Comparison of ENCODE assay signal across 15 cellular contexts in genomic region chr4:87114245-87115062, GRCh38.
DNase-seq lines count a peak whose midpoint lies in the region; ATAC-seq, FAIRE-seq and TF ChIP-seq lines count a peak whose summit lies in the region.
"Had no signal": no experiment of that assay in that cellular context is flagged by ENCODE, and none has a peak within 500 bp of the region (broad histone marks: within the 10 kb centered on the region; RNA-seq: fewer than 3 reads in every experiment).

No MANE protein-coding gene starts in this region.

- H2AFZ ChIP-seq in mammary epithelial cell (ENCODE audit: low read depth, low read length) (no peak overlapping the region), K562 (ENCODE audit: low read depth, low read length) (no peak overlapping the region)

- dilution Hi-C loops in mammary epithelial cell (cut with HindIII; ENCODE audit: low sequenced_read_pairs): no loop called here

- FAIRE-seq in K562 (lab: Jason Lieb, UNC): no peak

- in situ Hi-C loops in mammary epithelial cell (cut with MboI; ENCODE audit: low sequenced_read_pairs in 2 of 2) (no loop called here), K562 (cut with MboI) (loop anchor here (25.0 kb wide), 1 partner anchor 602 kb away; no protein-coding TSS in a partner anchor)

- no peaks in the 10 kb centered on the region for H3K9me3 ChIP-seq in mammary epithelial cell (replicated peaks; ENCODE audit: insufficient read depth, low read length)
- H3K9me3 ChIP-seq in breast epithelium: no peaks in the 10 kb centered on the region
- no peaks in the 10 kb centered on the region for H3K9me3 ChIP-seq in K562 (replicated peaks; ENCODE audit: control insufficient read depth, insufficient read depth, low read depth, low read length)
- H3K9me3 ChIP-seq: HAP-1 had no signal

- H3K27ac Mint-ChIP-seq in type B pancreatic cell: no peak overlapping the region
- H3K27ac Mint-ChIP-seq: activated CD4-positive, alpha-beta T cell treated with anti-CD3 and anti-CD28 coated beads, Interleukin-2, amount 10 ng/mL, durations not matched to agents 24 days and 14 days; activated T-cell treated with anti-CD3 and anti-CD28 coated beads, Interleukin-2, amount 50 U/mL, for 24 hours; dendritic cell treated with granulocyte-macrophage colony-stimulating factor and Interleukin-4, amounts not matched to agents 40 ng/mL and 50 ng/mL, for 4 days had no signal

- 94% methylated on average over 8 of the region's 24 CpGs for WGBS in mammary epithelial cell (ENCODE audit: low coverage, missing lambda C conversion rate)
- WGBS in K562 (ENCODE audit: insufficient coverage, low coverage, missing lambda C conversion rate): 95% methylated on average over 17 of the region's 24 CpGs

- no peaks in the 10 kb centered on the region for H3K9me3 Mint-ChIP-seq in type B pancreatic cell
- H3K9me3 Mint-ChIP-seq: activated CD4-positive, alpha-beta T cell treated with anti-CD3 and anti-CD28 coated beads, Interleukin-2, amount 10 ng/mL, durations not matched to agents 24 days and 14 days; activated T-cell treated with anti-CD3 and anti-CD28 coated beads, Interleukin-2, amount 50 U/mL, for 24 hours; dendritic cell treated with granulocyte-macrophage colony-stimulating factor and Interleukin-4, amounts not matched to agents 40 ng/mL and 50 ng/mL, for 4 days had no signal

- H3K79me2 ChIP-seq in mammary epithelial cell (ENCODE audit: insufficient read depth, low read length): peaks cover 2% of the 10 kb centered on the region
- no peaks in the 10 kb centered on the region for H3K79me2 ChIP-seq in K562 (ENCODE audit: control insufficient read depth, insufficient read depth, low read length)

- DNase-seq in mammary epithelial cell: no peak
- no peak for DNase-seq in breast epithelium (ENCODE audit: low spot score in 2 of 2)
- no peak for DNase-seq in K562 (ENCODE audit: extremely low read depth in 1 of 4, low spot score in 3 of 4)
- peak; percentile 25 for DNase-seq in iPS DF 19.7 (ENCODE audit: low read depth, low spot score)
- no peak for DNase-seq in type B pancreatic cell (ENCODE audit: extremely low spot score, unreplicated experiment)
- DNase-seq in amniotic stem cell (lab: John Stamatoyannopoulos, UW): no peak
- no peak for DNase-seq in NCI-H1694 (lab: John Stamatoyannopoulos, UW)
- DNase-seq: activated CD4-positive, alpha-beta T cell treated with anti-CD3 and anti-CD28 coated beads, Interleukin-2, amount 10 ng/mL, durations not matched to agents 24 days and 14 days; activated T-cell treated with anti-CD3 and anti-CD28 coated beads, Interleukin-2, amount 50 U/mL, for 24 hours; NCI-H2029 treated with DMSO at 0.1 percent for 48 hours; stimulated activated naive CD4-positive, alpha-beta T cell treated with Interleukin-2 at 50 U/mL for 16 hours had no signal

- no peaks in the 10 kb centered on the region for H3K27me3 Mint-ChIP-seq in type B pancreatic cell
- H3K27me3 Mint-ChIP-seq: activated CD4-positive, alpha-beta T cell treated with anti-CD3 and anti-CD28 coated beads, Interleukin-2, amount 10 ng/mL, durations not matched to agents 24 days and 14 days; activated T-cell treated with anti-CD3 and anti-CD28 coated beads, Interleukin-2, amount 50 U/mL, for 24 hours; dendritic cell treated with granulocyte-macrophage colony-stimulating factor and Interleukin-4, amounts not matched to agents 40 ng/mL and 50 ng/mL, for 4 days had no signal

- H3K9me1 ChIP-seq in K562 (ENCODE audit: control insufficient read depth, insufficient read depth, low read length): no peaks in the 10 kb centered on the region

- TF ChIP-seq EP300 in K562 (IDR thresholded peaks at IDR 0.05; ENCODE audit: low read length): no peak

- TF ChIP-seq CTCF in mammary epithelial cell (conservative IDR thresholded peaks at IDR 0.05 in 1 of 2, IDR thresholded peaks at IDR 0.05 in 1 of 2; ENCODE audit: extremely low read depth in 1 of 2, insufficient read depth in 1 of 2, low read depth in 1 of 2, low read length in 2 of 2) (no peak), breast epithelium (IDR thresholded peaks at IDR 0.05) (no peak), K562 (IDR thresholded peaks at IDR 0.05 in 2 of 3, conservative IDR thresholded peaks at IDR 0.05 in 1 of 3; ENCODE audit: insufficient read depth in 2 of 3, low read depth in 1 of 3, low read length in 3 of 3) (peak in 2 of 3 experiments; percentile 11 to 21; a peak in 2 of 6 replicates), type B pancreatic cell (conservative IDR thresholded peaks at IDR 0.05) (peak; percentile 53)

- H3K4me1 Mint-ChIP-seq in type B pancreatic cell (ENCODE audit: unreplicated experiment): peaks cover 15% of the 10 kb centered on the region

- H3K27me3 ChIP-seq in mammary epithelial cell (ENCODE audit: insufficient read depth, low read length) (no peaks in the 10 kb centered on the region), breast epithelium (no peaks in the 10 kb centered on the region), K562 (ENCODE audit: control insufficient read depth in 2 of 2, insufficient read depth in 2 of 2, low read length in 2 of 2) (no peaks in the 10 kb centered on the region)

- no peak for ATAC-seq in K562
- no peak for ATAC-seq in HG02981 (IDR thresholded peaks at IDR 0.05; ENCODE audit: unreplicated experiment)

- intact Hi-C loops in mammary epithelial cell (cut with micrococcal nuclease): no loop called here
- intact Hi-C loops in breast epithelium (cut with DNase I; ENCODE audit: low total_unique reads): no loop called here
- intact Hi-C loops in K562 (cut with micrococcal nuclease): no loop called here

- BruUV-seq in mammary epithelial cell (replicated peaks; lab: Mats Ljungman, UMichigan) (TSS peak; percentile 66), K562 (replicated peaks; lab: Mats Ljungman, UMichigan) (no TSS peak)

- no peaks in the 10 kb centered on the region for H4K20me1 ChIP-seq in mammary epithelial cell (ENCODE audit: insufficient read depth, low read length)
- no peaks in the 10 kb centered on the region for H4K20me1 ChIP-seq in K562 (replicated peaks; ENCODE audit: control insufficient read depth, insufficient read depth, low read length)

- H3K27ac ChIP-seq in mammary epithelial cell (ENCODE audit: insufficient read depth, low read depth, low read length) (no peak overlapping the region), breast epithelium (no peak overlapping the region), K562 (ENCODE audit: extremely low read depth, low read depth, low read length) (no peak overlapping the region)
- H3K27ac ChIP-seq: HL-60 had no signal

- H3K4me1 ChIP-seq in mammary epithelial cell (ENCODE audit: insufficient read depth, low read length) (peaks cover 5% of the 10 kb centered on the region), breast epithelium (no peaks in the 10 kb centered on the region), K562 (replicated peaks in 1 of 2; ENCODE audit: control insufficient read depth in 2 of 2, insufficient read depth in 2 of 2, low read length in 2 of 2) (peaks cover 4 to 7% of the 10 kb centered on the region in 2 experiments; a peak in 3 of 5 replicates)

- no peak for TF ChIP-seq POLR2A in breast epithelium (IDR thresholded peaks at IDR 0.05)
- TF ChIP-seq POLR2A in K562 (conservative IDR thresholded peaks at IDR 0.05): no peak

- no peak for TF ChIP-seq RAD21 in K562 (CRISPR knock-in tag; conservative IDR thresholded peaks at IDR 0.05 in 1 of 2, IDR thresholded peaks at IDR 0.05 in 1 of 2)

- CTCF ChIA-PET in mammary epithelial cell (lab: Charles Lee; ENCODE audit: low non-redundant PET): interaction anchor here (0.5 kb wide), 1 partner anchor 21 kb away, joined by 3 read pairs; no protein-coding TSS in a partner anchor
- CTCF ChIA-PET in K562 (lab: Yijun Ruan, JAX; ENCODE audit: low intra/inter-chr PET ratio): interaction anchor here (0.7 kb wide), 1 partner anchor 83 kb away, joined by 3 read pairs; no protein-coding TSS in a partner anchor

- POLR2A ChIA-PET in K562 (lab: Yijun Ruan, JAX): interaction anchor here (1.2 kb wide), 1 partner anchor 18 kb away, joined by 3 read pairs; no protein-coding TSS in a partner anchor

- H3K4me3 ChIP-seq in mammary epithelial cell (replicated peaks in 1 of 3; ENCODE audit: insufficient read depth in 1 of 3, low read depth in 2 of 3, low read length in 3 of 3) (no peak overlapping the region), breast epithelium (no peak overlapping the region), K562 (no peak overlapping the region)
- H3K4me3 ChIP-seq: HAP-1 had no signal

- H3K36me3 ChIP-seq in mammary epithelial cell (ENCODE audit: insufficient read depth, low read length): peaks cover 4% of the 10 kb centered on the region
- peaks cover 17% of the 10 kb centered on the region for H3K36me3 ChIP-seq in breast epithelium
- H3K36me3 ChIP-seq in K562 (ENCODE audit: control insufficient read depth, insufficient read depth, low read length): peaks cover 87% of the 10 kb centered on the region

- H3K9ac ChIP-seq in mammary epithelial cell (ENCODE audit: insufficient read depth, low read length) (no peak overlapping the region), K562 (ENCODE audit: insufficient read depth in 1 of 2, low read depth in 2 of 2, low read length in 2 of 2) (0 out of 4 replicates have a peak overlapping the region, but pooled peaks of 1 of the 2 experiments have one; percentile 13)

- H3K4me2 ChIP-seq in mammary epithelial cell (ENCODE audit: insufficient read depth, low read depth, low read length) (no peak overlapping the region), K562 (ENCODE audit: insufficient read depth, low read length) (no peak overlapping the region)

- H3K36me3 Mint-ChIP-seq in type B pancreatic cell: peaks cover 24% of the 10 kb centered on the region

- no peak overlapping the region for H3K4me3 Mint-ChIP-seq in type B pancreatic cell
- H3K4me3 Mint-ChIP-seq: activated CD4-positive, alpha-beta T cell treated with anti-CD3 and anti-CD28 coated beads, Interleukin-2, amount 10 ng/mL, durations not matched to agents 24 days and 14 days; activated T-cell treated with anti-CD3 and anti-CD28 coated beads, Interleukin-2, amount 50 U/mL, for 24 hours; dendritic cell treated with granulocyte-macrophage colony-stimulating factor and Interleukin-4, amounts not matched to agents 40 ng/mL and 50 ng/mL, for 4 days had no signal

TF ChIP-seq in K562, 482 proteins besides CTCF, POLR2A, EP300 and RAD21:
- TF ChIP-seq SMC3 (conservative IDR thresholded peaks at IDR 0.05; ENCODE audit: insufficient read depth, low read depth, low read length): 0 out of 2 replicates have a peak, but pooled peaks have one; percentile 11
- TF ChIP-seq ZNF24 (IDR thresholded peaks at IDR 0.05): no peak

Comparison
In these comparisons a context has a peak if more than half of its experiments do, and no peak if none do; other contexts are left out.
1. CTCF ChIP-seq: peak in K562 (2 of 3) and type B pancreatic cell (single experiment); none in mammary epithelial cell (0 of 2) and breast epithelium (0 of 3).